In genomic region chr19:8458380-8458779, GRCh38 we compare ENCODE assay signal across 1 cellular context.
TF ChIP-seq lines count a peak whose summit lies in the region.

No MANE protein-coding gene starts in this region.

TF ChIP-seq in HepG2, 621 proteins besides CTCF, POLR2A, EP300 and RAD21:
- TF ChIP-seq GATAD2A (CRISPR knock-in tag; IDR thresholded peaks at IDR 0.05) (no peak), SP1 (IDR thresholded peaks at IDR 0.05) (no peak), SP1 (CRISPR knock-in tag; IDR thresholded peaks at IDR 0.05) (no peak), JUND (CRISPR knock-in tag; IDR thresholded peaks at IDR 0.05) (no peak), TAF15 (IDR thresholded peaks at IDR 0.05; ENCODE audit: low read depth, low read length, poor library complexity, severe bottlenecking) (no peak), KLF9 (CRISPR knock-in tag; IDR thresholded peaks at IDR 0.05; ENCODE audit: low read depth) (no peak), ATF7-NPFF (CRISPR knock-in tag; IDR thresholded peaks at IDR 0.05; ENCODE audit: low read depth) (no peak), NFE2 (CRISPR knock-in tag; IDR thresholded peaks at IDR 0.05) (no peak), NCOA5 (CRISPR knock-in tag; IDR thresholded peaks at IDR 0.05) (no peak), RXRB (CRISPR knock-in tag; IDR thresholded peaks at IDR 0.05; ENCODE audit: borderline replicate concordance) (no peak), ZBTB34 (CRISPR knock-in tag; IDR thresholded peaks at IDR 0.05) (no peak), CC2D1A (CRISPR knock-in tag; IDR thresholded peaks at IDR 0.05) (no peak), PPARG (CRISPR knock-in tag; conservative IDR thresholded peaks at IDR 0.05) (no peak)
TF ChIP-seq in HepG2: peak in this region for 0.
